ENCODE assay signal across 32 cellular contexts in genomic region chr2:237799060-237799428, GRCh38.
"Had no signal": no experiment of that assay in that cellular context is flagged by ENCODE, and none has a peak within 500 bp of the region (broad histone marks: within the 10 kb centered on the region; RNA-seq: fewer than 3 reads in every experiment).

No MANE protein-coding gene starts in this region.

- H3K9me3 Mint-ChIP-seq: activated CD4-positive, alpha-beta memory T cell treated with anti-CD3 and anti-CD28 coated beads, Interleukin-2, amount 10 ng/mL, durations not matched to agents 7 days and 5 days; activated CD4-positive, alpha-beta T cell treated with anti-CD3 and anti-CD28 coated beads, Interleukin-2, amount 10 ng/mL, durations not matched to agents 24 days and 14 days; activated naive CD4-positive, alpha-beta T cell treated with anti-CD3 and anti-CD28 coated beads, Interleukin-2, amount 50 U/mL, for 24 hours; activated T-helper 2 cell treated with anti-CD3 and anti-CD28 coated beads, Interferon-gamma antibody, Interleukin-2, Interleukin-4, amounts not matched to agents 10 μg/mL and 5 μg/mL and 100 μg/mL, durations not matched to agents 14 hours and 24 hours and 36 hours; T-helper 1 cell treated with Interleukin-12 subunit alpha and Interleukin-12 subunit beta and Interleukin-4 antibody, amounts not matched to agents 30 μg/mL and 1 μg/mL, for 36 hours; T-helper 2 cell treated with Interferon-gamma antibody and Interleukin-4, amounts not matched to agents 5 μg/mL and 100 μg/mL, for 36 hours had no signal

- H3K27me3 Mint-ChIP-seq: activated B cell treated with CpG ODN at 0.5 μM for 24 hours; activated CD4-positive, alpha-beta memory T cell treated with anti-CD3 and anti-CD28 coated beads, Interleukin-2, amount 10 ng/mL, durations not matched to agents 7 days and 5 days; activated CD4-positive, alpha-beta T cell treated with anti-CD3 and anti-CD28 coated beads, Interleukin-2, amount 10 ng/mL, durations not matched to agents 24 days and 14 days; activated CD8-positive, alpha-beta memory T cell treated with anti-CD3 and anti-CD28 coated beads, Interleukin-2, amount 10 ng/mL, durations not matched to agents 7 days and 5 days; activated naive CD4-positive, alpha-beta T cell treated with anti-CD3 and anti-CD28 coated beads, Interleukin-2, amount 10 ng/mL, durations not matched to agents 7 days and 5 days; activated naive CD4-positive, alpha-beta T cell treated with anti-CD3 and anti-CD28 coated beads, Interleukin-2, amount 50 U/mL, for 24 hours; activated naive CD8-positive, alpha-beta T cell; activated naive CD8-positive, alpha-beta T cell treated with anti-CD3 and anti-CD28 coated beads, Interleukin-2, amount 10 ng/mL, durations not matched to agents 7 days and 5 days; activated naive CD8-positive, alpha-beta T cell treated with anti-CD3 and anti-CD28 coated beads, Interleukin-2, amount 50 U/mL, for 24 hours had no signal

- H3K9me3 ChIP-seq: ascending aorta had no signal

- DNase-seq: activated B cell treated with CpG ODN at 0.5 μM for 24 hours; activated CD4-positive, alpha-beta memory T cell treated with anti-CD3 and anti-CD28 coated beads, Interleukin-2, amount 10 ng/mL, durations not matched to agents 7 days and 5 days; activated CD4-positive, alpha-beta T cell treated with anti-CD3 and anti-CD28 coated beads for 4 hours; activated CD4-positive, alpha-beta T cell treated with anti-CD3 and anti-CD28 coated beads, Interleukin-2, amount 50 U/mL, for 1 hour; activated CD4-positive, alpha-beta T cell treated with anti-CD3 and anti-CD28 coated beads, Interleukin-2, amount 50 U/mL, for 48 hours; activated CD4-positive, CD25-positive, alpha-beta regulatory T cell treated with anti-CD3 and anti-CD28 coated beads, Interleukin-2, amount 50 U/mL, for 72 hours; activated CD8-positive, alpha-beta memory T cell treated with anti-CD3 and anti-CD28 coated beads for 24 hours; activated CD8-positive, alpha-beta memory T cell treated with anti-CD3 and anti-CD28 coated beads, Interleukin-2, amount 10 ng/mL, durations not matched to agents 7 days and 5 days; activated CD8-positive, alpha-beta memory T cell treated with anti-CD3 and anti-CD28 coated beads, Interleukin-2, amount 50 U/mL, for 48 hours; activated CD8-positive, alpha-beta T cell treated with anti-CD3 and anti-CD28 coated beads, Interleukin-2, amount 10 ng/mL, durations not matched to agents 7 days and 5 days; activated effector memory CD4-positive, alpha-beta T cell treated with Interleukin-2 at 50 U/mL for 16 hours; activated gamma-delta T cell; activated naive CD4-positive, alpha-beta T cell treated with anti-CD3 and anti-CD28 coated beads, Interleukin-2, amount 10 ng/mL, durations not matched to agents 7 days and 5 days; activated naive CD4-positive, alpha-beta T cell treated with Interleukin-2 at 50 U/mL for 16 hours; activated naive CD8-positive, alpha-beta T cell treated with anti-CD3 and anti-CD28 coated beads, Interleukin-2, amount 10 ng/mL, durations not matched to agents 7 days and 5 days; activated naive CD8-positive, alpha-beta T cell treated with anti-CD3 and anti-CD28 coated beads, Interleukin-2, amount 50 U/mL, for 24 hours; activated T-cell treated with anti-CD3 and anti-CD28 coated beads, Interleukin-2, amount 50 U/mL, for 4 hours; amygdala; anterior cingulate cortex; central memory CD4-positive, alpha-beta T cell; T-helper 1 cell; T-helper 2 cell; T-helper 9 cell had no signal

- H3K27me3 ChIP-seq: ascending aorta had no signal

- H3K27ac Mint-ChIP-seq: activated B cell treated with CpG ODN at 0.5 μM for 24 hours; activated CD4-positive, alpha-beta memory T cell treated with anti-CD3 and anti-CD28 coated beads, Interleukin-2, amount 10 ng/mL, durations not matched to agents 7 days and 5 days; activated CD4-positive, alpha-beta T cell treated with anti-CD3 and anti-CD28 coated beads, Interleukin-2, amount 10 ng/mL, durations not matched to agents 24 days and 14 days; activated CD8-positive, alpha-beta memory T cell treated with anti-CD3 and anti-CD28 coated beads, Interleukin-2, amount 10 ng/mL, durations not matched to agents 7 days and 5 days; activated CD8-positive, alpha-beta T cell treated with anti-CD3 and anti-CD28 coated beads, Interleukin-2, amount 10 ng/mL, durations not matched to agents 7 days and 5 days; activated naive CD4-positive, alpha-beta T cell treated with anti-CD3 and anti-CD28 coated beads, Interleukin-2, amount 10 ng/mL, durations not matched to agents 7 days and 5 days; activated naive CD4-positive, alpha-beta T cell treated with anti-CD3 and anti-CD28 coated beads, Interleukin-2, amount 50 U/mL, for 24 hours; activated naive CD8-positive, alpha-beta T cell; activated naive CD8-positive, alpha-beta T cell treated with anti-CD3 and anti-CD28 coated beads, Interleukin-2, amount 10 ng/mL, durations not matched to agents 7 days and 5 days; activated naive CD8-positive, alpha-beta T cell treated with anti-CD3 and anti-CD28 coated beads, Interleukin-2, amount 50 U/mL, for 24 hours; activated T-helper 2 cell treated with anti-CD3 and anti-CD28 coated beads, Interferon-gamma antibody, Interleukin-2, Interleukin-4, amounts not matched to agents 10 μg/mL and 5 μg/mL and 100 μg/mL, durations not matched to agents 14 hours and 24 hours and 36 hours; brain; T-helper 1 cell treated with Interleukin-12 subunit alpha and Interleukin-12 subunit beta and Interleukin-4 antibody, amounts not matched to agents 30 μg/mL and 1 μg/mL, for 36 hours; T-helper 2 cell treated with Interferon-gamma antibody and Interleukin-4, amounts not matched to agents 5 μg/mL and 100 μg/mL, for 36 hours had no signal

- H3K27ac ChIP-seq: ascending aorta, VCaP had no signal

- H3K4me3 Mint-ChIP-seq: activated B cell treated with CpG ODN at 0.5 μM for 24 hours; activated CD4-positive, alpha-beta memory T cell treated with anti-CD3 and anti-CD28 coated beads, Interleukin-2, amount 10 ng/mL, durations not matched to agents 7 days and 5 days; activated CD4-positive, alpha-beta T cell treated with anti-CD3 and anti-CD28 coated beads, Interleukin-2, amount 10 ng/mL, durations not matched to agents 24 days and 14 days; activated CD8-positive, alpha-beta memory T cell treated with anti-CD3 and anti-CD28 coated beads, Interleukin-2, amount 10 ng/mL, durations not matched to agents 7 days and 5 days; activated CD8-positive, alpha-beta T cell treated with anti-CD3 and anti-CD28 coated beads, Interleukin-2, amount 10 ng/mL, durations not matched to agents 7 days and 5 days; activated naive CD4-positive, alpha-beta T cell treated with anti-CD3 and anti-CD28 coated beads, Interleukin-2, amount 10 ng/mL, durations not matched to agents 7 days and 5 days; activated naive CD4-positive, alpha-beta T cell treated with anti-CD3 and anti-CD28 coated beads, Interleukin-2, amount 50 U/mL, for 24 hours; activated naive CD8-positive, alpha-beta T cell; activated naive CD8-positive, alpha-beta T cell treated with anti-CD3 and anti-CD28 coated beads, Interleukin-2, amount 10 ng/mL, durations not matched to agents 7 days and 5 days; activated naive CD8-positive, alpha-beta T cell treated with anti-CD3 and anti-CD28 coated beads, Interleukin-2, amount 50 U/mL, for 24 hours; activated T-cell treated with anti-CD3 and anti-CD28 coated beads, Interleukin-2, amount 50 U/mL, for 4 hours; brain; T-helper 1 cell treated with Interleukin-12 subunit alpha and Interleukin-12 subunit beta and Interleukin-4 antibody, amounts not matched to agents 30 μg/mL and 1 μg/mL, for 36 hours; T-helper 2 cell treated with Interferon-gamma antibody and Interleukin-4, amounts not matched to agents 5 μg/mL and 100 μg/mL, for 36 hours had no signal

- ATAC-seq: activated CD8-positive, alpha-beta memory T cell treated with anti-CD3 and anti-CD28 coated beads, Interleukin-2, amount 10 ng/mL, durations not matched to agents 7 days and 5 days; activated CD8-positive, alpha-beta T cell treated with anti-CD3 and anti-CD28 coated beads, Interleukin-2, amount 10 ng/mL, durations not matched to agents 7 days and 5 days; activated naive CD8-positive, alpha-beta T cell treated with anti-CD3 and anti-CD28 coated beads, Interleukin-2, amount 50 U/mL, for 24 hours; activated T-cell treated with anti-CD3 and anti-CD28 coated beads, Interleukin-2, amount 50 U/mL, for 4 hours had no signal

- H3K36me3 Mint-ChIP-seq: activated naive CD4-positive, alpha-beta T cell treated with anti-CD3 and anti-CD28 coated beads, Interleukin-2, amount 50 U/mL, for 24 hours had no signal

- H3K4me1 ChIP-seq: ascending aorta had no signal

- H3K4me3 ChIP-seq: ascending aorta had no signal

- H3K4me1 Mint-ChIP-seq: activated CD4-positive, alpha-beta memory T cell treated with anti-CD3 and anti-CD28 coated beads, Interleukin-2, amount 10 ng/mL, durations not matched to agents 7 days and 5 days; activated CD4-positive, alpha-beta T cell treated with anti-CD3 and anti-CD28 coated beads, Interleukin-2, amount 10 ng/mL, durations not matched to agents 24 days and 14 days; activated CD8-positive, alpha-beta memory T cell treated with anti-CD3 and anti-CD28 coated beads, Interleukin-2, amount 10 ng/mL, durations not matched to agents 7 days and 5 days; activated naive CD4-positive, alpha-beta T cell treated with anti-CD3 and anti-CD28 coated beads, Interleukin-2, amount 10 ng/mL, durations not matched to agents 7 days and 5 days; activated naive CD4-positive, alpha-beta T cell treated with anti-CD3 and anti-CD28 coated beads, Interleukin-2, amount 50 U/mL, for 24 hours; activated naive CD8-positive, alpha-beta T cell treated with anti-CD3 and anti-CD28 coated beads, Interleukin-2, amount 10 ng/mL, durations not matched to agents 7 days and 5 days; activated naive CD8-positive, alpha-beta T cell treated with anti-CD3 and anti-CD28 coated beads, Interleukin-2, amount 50 U/mL, for 24 hours; brain had no signal

- H3K36me3 ChIP-seq: ascending aorta had no signal
